In genomic region chr17:64540118-64540776, GRCh38 we compare ENCODE assay signal across 17 cellular contexts.
"Had no signal": no experiment of that assay in that cellular context is flagged by ENCODE, and none has a peak within 500 bp of the region (broad histone marks: within the 10 kb centered on the region; RNA-seq: fewer than 3 reads in every experiment).

No MANE protein-coding gene starts in this region.

- H3K27ac ChIP-seq: adrenal gland, lower lobe of right lung, neutrophil, right atrium auricular region, tibial nerve had no signal

- H3K4me1 Mint-ChIP-seq: immature natural killer cell; naive B cell; stimulated activated effector memory CD8-positive, alpha-beta T cell treated with anti-CD3 and anti-CD28 coated beads, Interleukin-12 subunit alpha, Interleukin-12 subunit beta, amount 100 ng/mL, for 72 hours had no signal

- H3K27me3 ChIP-seq: adrenal gland, neutrophil, right atrium auricular region, tibial nerve had no signal

- H3K9me3 ChIP-seq: adrenal gland, lower lobe of right lung, neutrophil, right atrium auricular region, tibial nerve had no signal

- H3K27ac Mint-ChIP-seq: activated CD4-positive, alpha-beta memory T cell treated with anti-CD3 and anti-CD28 coated beads for 36 hours; stimulated activated effector memory CD8-positive, alpha-beta T cell treated with anti-CD3 and anti-CD28 coated beads, Interleukin-12 subunit alpha, Interleukin-12 subunit beta, amount 100 ng/mL, for 72 hours had no signal

- H3K27me3 Mint-ChIP-seq: activated CD4-positive, alpha-beta memory T cell treated with anti-CD3 and anti-CD28 coated beads for 36 hours; naive B cell had no signal

- H3K4me1 ChIP-seq: lower lobe of right lung, right atrium auricular region, tibial nerve had no signal

- H3K4me3 ChIP-seq: adrenal gland, lower lobe of right lung, right atrium auricular region, tibial nerve had no signal

- H3K4me3 Mint-ChIP-seq: activated CD4-positive, alpha-beta memory T cell treated with anti-CD3 and anti-CD28 coated beads for 36 hours; activated naive CD4-positive, alpha-beta T cell treated with anti-CD3 and anti-CD28 coated beads for 36 hours; immature natural killer cell; naive B cell; stimulated activated effector memory CD8-positive, alpha-beta T cell treated with anti-CD3 and anti-CD28 coated beads, Interleukin-12 subunit alpha, Interleukin-12 subunit beta, amount 100 ng/mL, for 72 hours had no signal

- DNase-seq: activated CD4-positive, alpha-beta memory T cell treated with anti-CD3 and anti-CD28 coated beads for 36 hours; activated CD4-positive, alpha-beta T cell treated with anti-CD3 and anti-CD28 coated beads for 1 hour; activated CD8-positive, alpha-beta memory T cell treated with anti-CD3 and anti-CD28 coated beads, Interleukin-2, amount 50 U/mL, for 48 hours; activated naive CD4-positive, alpha-beta T cell treated with anti-CD3 and anti-CD28 coated beads for 36 hours; adrenal gland; caudate nucleus; cortex of kidney; effector CD8-positive, alpha-beta T cell; erythroblast; immature natural killer cell; lower lobe of right lung; naive B cell; posterior cingulate gyrus had no signal

- H3K9me3 Mint-ChIP-seq: activated CD4-positive, alpha-beta memory T cell treated with anti-CD3 and anti-CD28 coated beads for 36 hours; activated naive CD4-positive, alpha-beta T cell treated with anti-CD3 and anti-CD28 coated beads for 36 hours; immature natural killer cell; naive B cell; stimulated activated effector memory CD8-positive, alpha-beta T cell treated with anti-CD3 and anti-CD28 coated beads, Interleukin-12 subunit alpha, Interleukin-12 subunit beta, amount 100 ng/mL, for 72 hours had no signal

- ATAC-seq: stimulated activated effector memory CD8-positive, alpha-beta T cell treated with anti-CD3 and anti-CD28 coated beads, Interleukin-12 subunit alpha, Interleukin-12 subunit beta, amount 100 ng/mL, for 72 hours had no signal
